ENCODE assay signal across 16 cellular contexts in the genomic region with DNA sequence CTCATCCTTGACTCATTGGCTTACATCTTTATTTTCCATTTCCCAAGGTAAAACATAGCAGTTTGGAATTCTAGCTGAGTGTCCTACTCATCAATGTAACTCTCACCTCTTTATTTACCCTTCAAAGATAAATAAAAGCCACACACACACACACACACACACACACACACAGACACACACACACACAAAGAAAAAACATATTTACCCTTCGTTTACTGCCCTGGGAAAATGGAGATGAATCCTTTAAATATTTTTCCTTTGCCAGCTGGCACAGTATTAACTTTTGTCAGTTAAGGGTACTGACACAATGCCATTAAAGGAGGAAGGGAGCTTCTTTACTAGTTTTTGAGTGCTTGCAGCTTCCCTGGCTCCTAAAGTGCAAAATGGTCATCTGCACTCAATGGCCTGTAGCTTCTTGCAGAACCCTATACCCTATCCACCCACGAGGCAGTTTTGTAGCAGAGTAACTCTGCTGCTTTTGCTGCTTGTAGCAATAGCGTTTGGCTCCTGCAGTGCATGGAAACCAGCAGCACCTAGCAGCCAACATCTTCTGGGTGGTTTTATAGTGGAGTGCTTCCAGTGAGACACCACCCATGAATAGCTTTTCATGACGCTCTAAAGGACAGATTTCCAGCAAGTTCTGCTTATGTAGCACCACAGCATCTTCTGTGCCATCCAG.
A peak's percentile ranks its signal among the peaks of the same experiment; 100 is the strongest.
DNase-seq lines count a peak whose midpoint lies in the region; TF ChIP-seq lines count a peak whose summit lies in the region.
"Had no signal": no experiment of that assay in that cellular context is flagged by ENCODE, and none has a peak within 500 bp of the region (broad histone marks: within the 10 kb centered on the region; RNA-seq: fewer than 3 reads in every experiment).

No MANE protein-coding gene starts in this region.

- no peak overlapping the region for H2BK120ac ChIP-seq in trophoblast cell (ENCODE audit: insufficient read depth, low read length, poor library complexity)

- no peak overlapping the region for H3K9ac ChIP-seq in trophoblast cell (ENCODE audit: low read length)

- WGBS in trophoblast cell (ENCODE audit: extremely low coverage, insufficient coverage, insufficient read length) = no CpG with 5 or more reads among the region's 4 CpGs

- H3K9me3 ChIP-seq in trophoblast cell (ENCODE audit: insufficient read depth, low read depth, low read length) (peaks cover 2% of the 10 kb centered on the region), left ventricle myocardium inferior (replicated peaks) (peaks cover 11% of the 10 kb centered on the region)

- no peak overlapping the region for H4K8ac ChIP-seq in trophoblast cell (ENCODE audit: low read depth, low read length)

- no peak overlapping the region for H3K14ac ChIP-seq in trophoblast cell (ENCODE audit: low read length)

- no peak for TF ChIP-seq CTCF in left ventricle myocardium inferior (IDR thresholded peaks at IDR 0.05; ENCODE audit: borderline replicate concordance)

- peak overlapping the region; percentile 7 for H3K18ac ChIP-seq in trophoblast cell (ENCODE audit: low read length)

- H3K4ac ChIP-seq in trophoblast cell (ENCODE audit: low read depth, low read length) = no peak overlapping the region

- no peak overlapping the region for H4K91ac ChIP-seq in trophoblast cell (ENCODE audit: low read depth, low read length)

- H3K4me1 ChIP-seq in trophoblast cell (ENCODE audit: control insufficient read depth in 1 of 2, insufficient read depth in 2 of 2, low read length in 2 of 2) (no peaks in the 10 kb centered on the region), left ventricle myocardium inferior (peaks cover 5% of the 10 kb centered on the region)

- H3K4me2 ChIP-seq in trophoblast cell (ENCODE audit: low read length) = no peak overlapping the region

- H3K36me3 ChIP-seq in trophoblast cell (ENCODE audit: control insufficient read depth in 1 of 2, insufficient read depth in 2 of 2, low read length in 2 of 2) (no peaks in the 10 kb centered on the region), left ventricle myocardium inferior (peaks cover 2% of the 10 kb centered on the region)

- H2BK5ac ChIP-seq in trophoblast cell (ENCODE audit: low read depth, low read length, poor library complexity) = no peak overlapping the region

- no peaks in the 10 kb centered on the region for H3K79me2 ChIP-seq in trophoblast cell (ENCODE audit: control insufficient read depth, insufficient read depth, low read length, poor library complexity)

- intact Hi-C loops in left ventricle myocardium inferior (cut with micrococcal nuclease) = no loop called here

- H2AFZ ChIP-seq in trophoblast cell (ENCODE audit: insufficient read depth, low read length, poor library complexity) = no peak overlapping the region

- DNase-seq in NCI-H1417 (lab: John Stamatoyannopoulos, UW) = peak in 2 of 3 experiments; percentile 23 to 29
- DNase-seq in NCI-H1417 treated with DMSO at 0.1 percent for 48 hours (lab: John Stamatoyannopoulos, UW) = no peak
- peak; percentile 13 for DNase-seq in NCI-H2196 (lab: John Stamatoyannopoulos, UW; ENCODE audit: unreplicated experiment)
- DNase-seq in fibroblast of peridontal ligament (ENCODE audit: extremely low read depth) = peak; percentile 11
- DNase-seq in trophoblast cell = no peak
- DNase-seq in activated gamma-delta T cell (lab: John Stamatoyannopoulos, UW) = no peak
- no peak for DNase-seq in left ventricle myocardium inferior
- DNase-seq in COLO829 (ENCODE audit: low spot score) = no peak
- DNase-seq: activated CD4-positive, CD25-positive, alpha-beta regulatory T cell; CD4-positive, alpha-beta memory T cell; effector CD8-positive, alpha-beta T cell; NCI-H2171 treated with DMSO at 0.1 percent for 48 hours; retina; SHP77; stimulated activated naive CD4-positive, alpha-beta T cell had no signal

- H3K27ac ChIP-seq in trophoblast cell (ENCODE audit: low read depth, low read length) (no peak overlapping the region), left ventricle myocardium inferior (replicated peaks) (no peak overlapping the region)
- H3K27ac ChIP-seq: tibial nerve had no signal

- H2BK12ac ChIP-seq in trophoblast cell (ENCODE audit: low read length) = no peak overlapping the region

- no peak overlapping the region for H2AK5ac ChIP-seq in trophoblast cell (ENCODE audit: low read length)

- H3K4me3 ChIP-seq in trophoblast cell (ENCODE audit: low read depth, low read length) = no peak overlapping the region
- no peak overlapping the region for H3K4me3 ChIP-seq in left ventricle myocardium inferior
- H3K4me3 ChIP-seq: tibial nerve had no signal

- H3K27me3 ChIP-seq in trophoblast cell (ENCODE audit: insufficient read depth, low read length) = no peaks in the 10 kb centered on the region
- H3K27me3 ChIP-seq in left ventricle myocardium inferior (ENCODE audit: low read depth) = no peaks in the 10 kb centered on the region
- H3K27me3 ChIP-seq: tibial nerve had no signal

- no peaks in the 10 kb centered on the region for H3K79me1 ChIP-seq in trophoblast cell (ENCODE audit: low read length)

- no peak overlapping the region for H4K12ac ChIP-seq in trophoblast cell (ENCODE audit: low read depth, low read length)

- no peak overlapping the region for H3K23ac ChIP-seq in trophoblast cell (ENCODE audit: low read length)

Comparison
In these comparisons a context has a peak if more than half of its experiments do, and no peak if none do; other contexts are left out.
1. DNase-seq: peak in NCI-H1417 (2 of 3), NCI-H2196 (single experiment) and fibroblast of peridontal ligament (single experiment); none in NCI-H1417 treated with DMSO at 0.1 percent for 48 hours (single experiment), trophoblast cell (0 of 2), activated gamma-delta T cell (single experiment), left ventricle myocardium inferior (single experiment) and COLO829 (single experiment).